Comparison of ENCODE assay signal across 22 cellular contexts in genomic region chr1:223209293-223209898, GRCh38.
"Had no signal": no experiment of that assay in that cellular context is flagged by ENCODE, and none has a peak within 500 bp of the region (broad histone marks: within the 10 kb centered on the region; RNA-seq: fewer than 3 reads in every experiment).

No MANE protein-coding gene starts in this region.

- ATAC-seq: left cardiac atrium; left ventricle myocardium superior; naive thymus-derived CD4-positive, alpha-beta T cell; stimulated activated effector memory CD8-positive, alpha-beta T cell treated with anti-CD3 and anti-CD28 coated beads, Interleukin-12 subunit alpha, Interleukin-12 subunit beta, amount 100 ng/mL, for 72 hours; stimulated activated naive CD8-positive, alpha-beta T cell treated with anti-CD3 and anti-CD28 coated beads, Interleukin-15, Interleukin-2, amounts not matched to agents 100 U/mL and 50 U/mL, for 24 hours had no signal

- H3K27ac Mint-ChIP-seq: naive thymus-derived CD4-positive, alpha-beta T cell; stimulated activated effector memory CD8-positive, alpha-beta T cell treated with anti-CD3 and anti-CD28 coated beads, Interleukin-12 subunit alpha, Interleukin-12 subunit beta, amount 100 ng/mL, for 72 hours had no signal

- H3K4me3 ChIP-seq: dorsolateral prefrontal cortex, lung, right atrium auricular region, suprapubic skin, thyroid gland, upper lobe of left lung, uterus had no signal

- H3K4me3 Mint-ChIP-seq: naive thymus-derived CD4-positive, alpha-beta T cell; stimulated activated effector memory CD8-positive, alpha-beta T cell treated with anti-CD3 and anti-CD28 coated beads, Interleukin-12 subunit alpha, Interleukin-12 subunit beta, amount 100 ng/mL, for 72 hours had no signal

- H3K4me1 ChIP-seq: suprapubic skin, thyroid gland, upper lobe of left lung, uterus had no signal

- H3K9me3 Mint-ChIP-seq: stimulated activated effector memory CD8-positive, alpha-beta T cell treated with anti-CD3 and anti-CD28 coated beads, Interleukin-12 subunit alpha, Interleukin-12 subunit beta, amount 100 ng/mL, for 72 hours had no signal

- DNase-seq: cortex of kidney; dorsolateral prefrontal cortex; effector CD8-positive, alpha-beta T cell; head of caudate nucleus; hypothalamus; kidney; left cardiac atrium; left ventricle myocardium superior; mesendoderm; naive thymus-derived CD4-positive, alpha-beta T cell; small intestine; stimulated activated CD4-positive, alpha-beta T cell treated with anti-CD3 and anti-CD28 coated beads, Interleukin-2, amount 100 ng/mL, for 48 hours; stimulated activated CD8-positive, alpha-beta memory T cell treated with anti-CD3 and anti-CD28 coated beads, Interleukin-4, amount 100 ng/mL, for 48 hours; stimulated activated naive CD8-positive, alpha-beta T cell treated with anti-CD3 and anti-CD28 coated beads, Interleukin-15, Interleukin-2, amounts not matched to agents 100 U/mL and 50 U/mL, for 24 hours; thyroid gland; upper lobe of left lung; uterus had no signal

- H3K36me3 ChIP-seq: neutrophil, right atrium auricular region, suprapubic skin, thyroid gland, upper lobe of left lung, uterus had no signal

- H3K4me1 Mint-ChIP-seq: stimulated activated effector memory CD8-positive, alpha-beta T cell treated with anti-CD3 and anti-CD28 coated beads, Interleukin-12 subunit alpha, Interleukin-12 subunit beta, amount 100 ng/mL, for 72 hours had no signal

- H3K27ac ChIP-seq: dorsolateral prefrontal cortex, neutrophil, right atrium auricular region, suprapubic skin, thyroid gland, upper lobe of left lung, uterus had no signal

- H3K9me3 ChIP-seq: neutrophil, right atrium auricular region, suprapubic skin, thyroid gland, upper lobe of left lung, uterus had no signal

- H3K36me3 Mint-ChIP-seq: naive thymus-derived CD4-positive, alpha-beta T cell had no signal

- H3K27me3 ChIP-seq: neutrophil, right atrium auricular region, thyroid gland, upper lobe of left lung, uterus had no signal
